Comparison of ENCODE assay signal across 9 cellular contexts in the genomic region with DNA sequence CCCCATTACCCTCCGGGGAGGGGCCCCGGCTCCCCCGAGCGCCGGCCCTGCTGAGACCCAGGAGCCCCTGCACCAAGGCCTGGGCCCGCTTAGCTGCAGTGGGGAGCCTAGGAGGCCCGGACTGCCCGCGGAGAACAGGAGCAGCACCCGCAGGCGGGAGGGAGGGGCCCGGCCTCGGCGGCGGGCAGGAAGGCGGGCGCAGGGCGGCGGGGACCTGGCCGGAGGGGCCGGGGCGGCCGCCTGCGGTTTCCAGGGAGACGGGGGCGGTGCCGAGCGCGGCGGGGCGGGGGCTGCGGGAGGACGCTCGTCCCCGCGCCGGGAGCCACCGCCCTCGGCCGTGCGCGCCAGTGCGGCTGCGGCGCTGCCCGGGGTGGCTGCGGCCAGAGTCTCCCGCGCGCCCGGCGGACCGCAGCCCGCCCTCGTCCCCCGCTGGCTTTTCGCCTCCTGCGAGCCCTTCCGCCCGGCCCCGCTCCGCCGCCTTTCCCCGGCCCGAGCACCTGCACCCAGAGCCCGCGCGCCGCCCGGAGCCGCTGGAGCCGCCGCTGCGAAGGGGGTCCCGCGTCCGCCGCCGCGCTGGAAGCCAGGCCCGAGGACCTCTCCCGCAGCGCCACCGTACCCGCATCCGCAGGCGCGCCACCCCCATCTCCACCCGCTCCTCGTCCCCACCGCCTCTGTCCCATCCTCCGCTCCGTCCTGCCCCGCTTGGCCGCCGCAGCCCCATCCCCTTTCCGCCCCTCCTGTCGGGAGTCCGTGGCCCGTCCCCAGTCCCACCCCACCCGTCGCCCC. TPM values are rescaled to one million over a fixed set of nuclear protein-coding genes. Genes with fewer than 3 reads are reported as not detected.
DNase-seq lines count a peak whose midpoint lies in the region; ATAC-seq and TF ChIP-seq lines count a peak whose summit lies in the region.
"Had no signal": no experiment of that assay in that cellular context is flagged by ENCODE, and none has a peak within 500 bp of the region (broad histone marks: within the 10 kb centered on the region; RNA-seq: fewer than 3 reads in every experiment).

No MANE protein-coding gene starts in this region.

- no peaks in the 10 kb centered on the region for H3K9me3 ChIP-seq in colonic mucosa

- no peak overlapping the region for H3K27ac Mint-ChIP-seq in stimulated activated memory B cell treated with anti-CD40 and anti-IgM and Interleukin-4, amounts not matched to agents 10 μg/mL and 1 μg/mL and 100 μg/mL, for 72 hours
- H3K27ac Mint-ChIP-seq: CD4-positive, CD25-positive, alpha-beta regulatory T cell had no signal

- H3K4me3 ChIP-seq in colonic mucosa: peak overlapping the region; percentile 47

- DNase-seq in DMS153 treated with DMSO at 0.1 percent for 48 hours (lab: John Stamatoyannopoulos, UW; ENCODE audit: unreplicated experiment) (peak; percentile 27), DMS153 (lab: John Stamatoyannopoulos, UW) (no peak), NCI-H748 treated with DMSO at 0.1 percent for 48 hours (lab: John Stamatoyannopoulos, UW) (peak; percentile 21), colonic mucosa (peak; percentile 71), left colon (peak in 1 of 2 donors; percentile 69), NCI-H128 (lab: John Stamatoyannopoulos, UW; ENCODE audit: unreplicated experiment) (no peak)
- DNase-seq: CD4-positive, CD25-positive, alpha-beta regulatory T cell had no signal

- peak overlapping the region; percentile 39 for H3K4me3 Mint-ChIP-seq in stimulated activated memory B cell treated with anti-CD40 and anti-IgM and Interleukin-4, amounts not matched to agents 10 μg/mL and 1 μg/mL and 100 μg/mL, for 72 hours

- peaks cover 4% of the 10 kb centered on the region for H3K4me1 ChIP-seq in colonic mucosa

- peaks cover 40% of the 10 kb centered on the region for H3K4me1 Mint-ChIP-seq in stimulated activated memory B cell treated with anti-CD40 and anti-IgM and Interleukin-4, amounts not matched to agents 10 μg/mL and 1 μg/mL and 100 μg/mL, for 72 hours

- H3K27me3 ChIP-seq in colonic mucosa: peaks cover 39% of the 10 kb centered on the region

- H3K36me3 ChIP-seq in colonic mucosa: no peaks in the 10 kb centered on the region

- no peaks in the 10 kb centered on the region for H3K9me3 Mint-ChIP-seq in stimulated activated memory B cell treated with anti-CD40 and anti-IgM and Interleukin-4, amounts not matched to agents 10 μg/mL and 1 μg/mL and 100 μg/mL, for 72 hours

- H3K27me3 Mint-ChIP-seq in stimulated activated memory B cell treated with anti-CD40 and anti-IgM and Interleukin-4, amounts not matched to agents 10 μg/mL and 1 μg/mL and 100 μg/mL, for 72 hours: peaks cover 85% of the 10 kb centered on the region

- peak; percentile 66 for ATAC-seq in left colon
- ATAC-seq in stimulated activated memory B cell treated with anti-CD40 and anti-IgM and Interleukin-4, amounts not matched to agents 10 μg/mL and 1 μg/mL and 100 μg/mL, for 72 hours: peak; percentile 39
- ATAC-seq in GM18909 (IDR thresholded peaks at IDR 0.05; ENCODE audit: poor library complexity, unreplicated experiment): no peak

- no peak overlapping the region for H3K27ac ChIP-seq in colonic mucosa

- TF ChIP-seq CTCF in colonic mucosa (IDR thresholded peaks at IDR 0.05): no peak

- peaks cover 4% of the 10 kb centered on the region for H3K36me3 Mint-ChIP-seq in stimulated activated memory B cell treated with anti-CD40 and anti-IgM and Interleukin-4, amounts not matched to agents 10 μg/mL and 1 μg/mL and 100 μg/mL, for 72 hours
- H3K36me3 Mint-ChIP-seq: CD4-positive, CD25-positive, alpha-beta regulatory T cell had no signal

- intact Hi-C loops in colonic mucosa (cut with DNase I) (no loop called here), left colon (cut with DNase I, micrococcal nuclease) (no loop called here)

- H3K9ac ChIP-seq in colonic mucosa (ENCODE audit: low read depth in 2 of 2, low read length in 2 of 2): peak overlapping the region in 1 of 2 donors; percentile 50

RNA-seq across cellular contexts. Expression of gene GPC1, which starts 17.2 kb away (rescaled TPM):
- 10 to 100 TPM; 19.0 to 23.1 TPM for total RNA-seq in colonic mucosa
- total RNA-seq in left colon: 10 to 100 TPM; 10.4 to 20.0 TPM

Comparison
In these comparisons a context has a peak if more than half of its experiments do, and no peak if none do; other contexts are left out.
1. DNase-seq: peak in DMS153 treated with DMSO at 0.1 percent for 48 hours (single experiment), NCI-H748 treated with DMSO at 0.1 percent for 48 hours (single experiment) and colonic mucosa (single experiment); none in DMS153 (single experiment) and NCI-H128 (single experiment).